In genomic region chr1:202835548-202836072, GRCh38 we compare ENCODE assay signal across 13 cellular contexts. TPM values are rescaled to one million over a fixed set of nuclear protein-coding genes. Genes with fewer than 3 reads are reported as not detected.
DNase-seq lines count a peak whose midpoint lies in the region; ATAC-seq lines count a peak whose summit lies in the region.
"Had no signal": no experiment of that assay in that cellular context is flagged by ENCODE, and none has a peak within 500 bp of the region (broad histone marks: within the 10 kb centered on the region; RNA-seq: fewer than 3 reads in every experiment).

No MANE protein-coding gene starts in this region.

- H3K27ac ChIP-seq in epithelial cell of prostate, result peak overlapping the region; percentile 8
- H3K27ac ChIP-seq: C4-2B, gastrocnemius medialis, psoas muscle had no signal

- ATAC-seq in GM19467 (IDR thresholded peaks at IDR 0.05; ENCODE audit: unreplicated experiment), result no peak
- ATAC-seq in GM21576 (IDR thresholded peaks at IDR 0.05; ENCODE audit: unreplicated experiment), result no peak
- ATAC-seq: gastrocnemius medialis, psoas muscle had no signal

- peak; percentile 12 for DNase-seq in stimulated activated naive CD4-positive, alpha-beta T cell treated with Interleukin-2 at 50 U/mL for 16 hours (lab: John Stamatoyannopoulos, UW)
- no peak for DNase-seq in stimulated activated naive CD4-positive, alpha-beta T cell (lab: John Stamatoyannopoulos, UW)
- DNase-seq in T-helper 9 cell (peak; percentile 11), epithelial cell of prostate (ENCODE audit: low read depth, low spot score) (no peak), NOMO-1 treated with dmso at 0.1 percent for 144 hours (lab: John Stamatoyannopoulos, UW; ENCODE audit: unreplicated experiment) (no peak), occipital lobe (lab: John Stamatoyannopoulos, UW) (no peak)
- DNase-seq: gastrocnemius medialis, NCI-H2081 treated with DMSO at 0.1 percent for 48 hours, psoas muscle had no signal

RNA-seq across cellular contexts. Expression of gene PCAT6, which starts 24.9 kb away (rescaled TPM):
- total RNA-seq in occipital lobe, result not detected
- total RNA-seq: cerebellum had no signal

RNA-seq across cellular contexts. Expression of gene KDM5B, which starts 27.4 kb away (rescaled TPM):
- 169 TPM for total RNA-seq in occipital lobe

RNA-seq across cellular contexts. Expression of gene RABIF, which starts 53.3 kb away (rescaled TPM):
- total RNA-seq in occipital lobe, result 15.3 TPM

Comparison
In these comparisons a context has a peak if more than half of its experiments do, and no peak if none do; other contexts are left out.
1. DNase-seq: peak in stimulated activated naive CD4-positive, alpha-beta T cell treated with Interleukin-2 at 50 U/mL for 16 hours (single experiment) and T-helper 9 cell (single experiment); none in stimulated activated naive CD4-positive, alpha-beta T cell (0 of 6), epithelial cell of prostate (single experiment), NOMO-1 treated with dmso at 0.1 percent for 144 hours (single experiment) and occipital lobe (single experiment).